In the genomic region with DNA sequence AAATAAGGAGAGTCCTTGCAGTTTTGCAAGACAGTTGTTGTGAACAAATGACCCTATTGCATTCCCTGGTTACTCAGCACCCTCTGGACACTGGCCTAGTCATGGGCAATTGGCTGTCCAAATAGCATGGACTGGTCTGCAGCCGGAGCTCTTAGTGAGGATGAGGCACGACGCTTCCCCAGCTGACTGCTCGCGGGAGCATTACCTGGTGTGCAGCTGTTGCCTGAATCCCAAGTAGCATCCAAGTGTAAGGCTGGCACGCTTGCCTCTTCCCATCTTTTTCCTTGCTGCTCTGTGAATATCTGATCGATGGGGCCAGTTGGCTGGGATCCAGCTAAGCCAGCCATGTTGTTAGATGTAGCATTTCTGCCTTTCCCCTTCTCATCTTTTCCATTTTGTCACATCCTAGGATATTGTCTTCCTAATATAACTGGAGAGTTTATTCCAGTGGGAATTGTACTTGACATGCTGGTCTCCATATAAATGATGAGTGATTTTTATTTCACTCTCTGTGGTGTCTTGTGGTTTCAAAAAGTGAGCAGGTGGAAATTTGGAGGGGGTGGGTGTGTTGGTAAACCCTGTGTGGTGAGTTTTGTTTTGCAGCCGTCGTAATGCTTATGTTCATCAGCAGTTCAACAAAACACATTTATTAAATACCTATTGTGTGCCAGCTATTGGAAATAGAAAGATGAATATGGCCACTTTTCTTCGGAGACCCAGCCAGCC, we compare ENCODE assay signal across 12 cellular contexts.
DNase-seq lines count a peak whose midpoint lies in the region; ATAC-seq and TF ChIP-seq lines count a peak whose summit lies in the region.
"Had no signal": no experiment of that assay in that cellular context is flagged by ENCODE, and none has a peak within 500 bp of the region (broad histone marks: within the 10 kb centered on the region; RNA-seq: fewer than 3 reads in every experiment).

No MANE protein-coding gene starts in this region.

- H3K4me1 ChIP-seq in body of pancreas (peaks cover 21% of the 10 kb centered on the region), aorta (ENCODE audit: control insufficient read depth in 1 of 2, insufficient read depth in 2 of 2, low read length in 2 of 2) (no peaks in the 10 kb centered on the region)
- H3K4me1 ChIP-seq: SJSA1 had no signal

- TF ChIP-seq POLR2A in body of pancreas (IDR thresholded peaks at IDR 0.05) = no peak

- intact Hi-C loops in body of pancreas (cut with DNase I) = no loop called here
- intact Hi-C loops in aorta (cut with DNase I) = no loop called here

- CTCF ChIA-PET in activated CD8-positive, alpha-beta memory T cell treated with anti-CD3 and anti-CD28 coated beads, Interleukin-2, amount 10 ng/mL, durations not matched to agents 7 days and 5 days (lab: Charles Lee) = interaction anchor here (1.5 to 1.6 kb wide), 2 partner anchors 11 to 384 kb away, joined by 3 to 5 read pairs; no protein-coding TSS in a partner anchor

- TF ChIP-seq CTCF in body of pancreas (IDR thresholded peaks at IDR 0.05) (no peak), nephron progenitor cell (IDR thresholded peaks at IDR 0.05) (no peak)

- H3K4me3 ChIP-seq in body of pancreas (no peak overlapping the region), aorta (ENCODE audit: low read length in 2 of 2) (no peak overlapping the region)
- H3K4me3 ChIP-seq: SJSA1 had no signal

- DNase-seq in NCI-H2227 (lab: John Stamatoyannopoulos, UW; ENCODE audit: unreplicated experiment) (peak; percentile 10), NCI-H2227 treated with DMSO at 0.1 percent for 48 hours (lab: John Stamatoyannopoulos, UW) (no peak), LHCN-M2 (ENCODE audit: low read depth) (peak; percentile 84), body of pancreas (peak; percentile 3 to 46 (median 22)), nephron progenitor cell (no peak), D341Med (ENCODE audit: low spot score) (no peak), aorta (no peak)
- DNase-seq in activated CD8-positive, alpha-beta memory T cell treated with anti-CD3 and anti-CD28 coated beads, Interleukin-2, amount 10 ng/mL, durations not matched to agents 7 days and 5 days = no peak
- DNase-seq: NCI-H774, trophoblast cell had no signal

- peaks cover under 1% of the 10 kb centered on the region for H3K27me3 Mint-ChIP-seq in nephron progenitor cell (ENCODE audit: low read depth, poor library complexity)
- H3K27me3 Mint-ChIP-seq in activated CD8-positive, alpha-beta memory T cell treated with anti-CD3 and anti-CD28 coated beads, Interleukin-2, amount 10 ng/mL, durations not matched to agents 7 days and 5 days = no peaks in the 10 kb centered on the region

- H3K27me3 ChIP-seq in body of pancreas (no peaks in the 10 kb centered on the region), aorta (ENCODE audit: control insufficient read depth in 1 of 2, insufficient read depth in 2 of 2, low read length in 1 of 2) (no peaks in the 10 kb centered on the region)
- H3K27me3 ChIP-seq: SJSA1 had no signal

- H3K36me3 ChIP-seq in body of pancreas (replicated peaks in 1 of 2; ENCODE audit: insufficient read depth in 1 of 2, low read depth in 2 of 2) (no peaks in the 10 kb centered on the region), aorta (ENCODE audit: control insufficient read depth in 1 of 2, insufficient read depth in 2 of 2, low read length in 1 of 2) (no peaks in the 10 kb centered on the region)

- H3K27ac Mint-ChIP-seq in nephron progenitor cell = peak overlapping the region; percentile 1
- no peak overlapping the region for H3K27ac Mint-ChIP-seq in activated CD8-positive, alpha-beta memory T cell treated with anti-CD3 and anti-CD28 coated beads, Interleukin-2, amount 10 ng/mL, durations not matched to agents 7 days and 5 days

- H3K4me3 Mint-ChIP-seq in nephron progenitor cell = no peak overlapping the region
- H3K4me3 Mint-ChIP-seq in activated CD8-positive, alpha-beta memory T cell treated with anti-CD3 and anti-CD28 coated beads, Interleukin-2, amount 10 ng/mL, durations not matched to agents 7 days and 5 days = no peak overlapping the region

- H3K27ac ChIP-seq in body of pancreas (no peak overlapping the region), aorta (ENCODE audit: low read depth in 1 of 2, low read length in 2 of 2) (no peak overlapping the region)
- H3K27ac ChIP-seq: SJSA1 had no signal

- H3K9me3 ChIP-seq in body of pancreas = no peaks in the 10 kb centered on the region
- H3K9me3 ChIP-seq in aorta (ENCODE audit: control insufficient read depth, low read length) = no peaks in the 10 kb centered on the region
- H3K9me3 ChIP-seq: SJSA1 had no signal

- H3K9me3 Mint-ChIP-seq in nephron progenitor cell = no peaks in the 10 kb centered on the region
- no peaks in the 10 kb centered on the region for H3K9me3 Mint-ChIP-seq in activated CD8-positive, alpha-beta memory T cell treated with anti-CD3 and anti-CD28 coated beads, Interleukin-2, amount 10 ng/mL, durations not matched to agents 7 days and 5 days (ENCODE audit: low read depth)

- H3K36me3 Mint-ChIP-seq in nephron progenitor cell (ENCODE audit: low read depth) = peaks cover 14% of the 10 kb centered on the region
- H3K36me3 Mint-ChIP-seq in activated CD8-positive, alpha-beta memory T cell treated with anti-CD3 and anti-CD28 coated beads, Interleukin-2, amount 10 ng/mL, durations not matched to agents 7 days and 5 days = peaks cover 34% of the 10 kb centered on the region

- peaks cover 32% of the 10 kb centered on the region for H3K4me1 Mint-ChIP-seq in nephron progenitor cell
- H3K4me1 Mint-ChIP-seq in activated CD8-positive, alpha-beta memory T cell treated with anti-CD3 and anti-CD28 coated beads, Interleukin-2, amount 10 ng/mL, durations not matched to agents 7 days and 5 days = peaks cover 15% of the 10 kb centered on the region

- ATAC-seq in body of pancreas (no peak), aorta (ENCODE audit: low FRiP score) (no peak)
- ATAC-seq in activated CD8-positive, alpha-beta memory T cell treated with anti-CD3 and anti-CD28 coated beads, Interleukin-2, amount 10 ng/mL, durations not matched to agents 7 days and 5 days = no peak
- ATAC-seq: sciatic nerve had no signal

- WGBS in body of pancreas, 2 donors = 78 to 82% methylated on average over 10 of the region's 10 CpGs
- 93% methylated on average over 10 of the region's 10 CpGs for WGBS in aorta, 2 donors

Comparison
In these comparisons a context has a peak if more than half of its experiments do, and no peak if none do; other contexts are left out.
1. DNase-seq: peak in NCI-H2227 (single experiment), LHCN-M2 (single experiment) and body of pancreas (4 of 4); none in NCI-H2227 treated with DMSO at 0.1 percent for 48 hours (single experiment), nephron progenitor cell (single experiment), activated CD8-positive, alpha-beta memory T cell treated with anti-CD3 and anti-CD28 coated beads, Interleukin-2, amount 10 ng/mL, durations not matched to agents 7 days and 5 days (single experiment), D341Med (single experiment) and aorta (0 of 2).